Comparison of ENCODE assay signal across 13 cellular contexts in the genomic region with DNA sequence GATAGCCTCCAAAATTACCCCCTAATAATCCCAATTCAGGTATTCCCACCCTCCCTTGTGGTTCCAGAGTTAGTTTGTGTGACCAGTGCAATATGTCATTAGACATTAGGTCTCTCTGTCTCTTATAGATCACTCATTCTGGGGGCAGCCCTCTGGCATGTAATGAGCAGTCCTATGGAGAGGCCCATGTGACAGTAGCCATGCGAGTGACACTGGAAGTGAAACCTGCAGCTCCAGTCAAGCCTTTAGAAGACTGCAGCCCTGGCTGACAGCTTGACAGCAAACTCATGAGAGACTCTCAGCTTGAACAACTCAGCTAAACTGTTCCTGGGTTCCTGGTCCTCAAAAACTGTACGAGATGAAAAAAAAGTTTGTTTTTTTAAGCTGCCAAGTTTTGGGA. TPM values are rescaled to one million over a fixed set of nuclear protein-coding genes. Genes with fewer than 3 reads are reported as not detected.
A peak's percentile ranks its signal among the peaks of the same experiment; 100 is the strongest.
DNase-seq lines count a peak whose midpoint lies in the region; ATAC-seq and TF ChIP-seq lines count a peak whose summit lies in the region.
"Had no signal": no experiment of that assay in that cellular context is flagged by ENCODE, and none has a peak within 500 bp of the region (broad histone marks: within the 10 kb centered on the region; RNA-seq: fewer than 3 reads in every experiment).

No MANE protein-coding gene starts in this region.

- H3K27me3 Mint-ChIP-seq in memory B cell: peaks cover 12% of the 10 kb centered on the region

- H3K36me3 ChIP-seq in stomach: no peaks in the 10 kb centered on the region

- no peaks in the 10 kb centered on the region for H3K36me3 Mint-ChIP-seq in memory B cell
- H3K36me3 Mint-ChIP-seq: CD4-positive, CD25-positive, alpha-beta regulatory T cell had no signal

- H3K9me3 Mint-ChIP-seq in memory B cell: no peaks in the 10 kb centered on the region

- no peak for TF ChIP-seq EP300 in stomach (IDR thresholded peaks at IDR 0.05)

- H3K4me3 Mint-ChIP-seq in memory B cell: no peak overlapping the region
- H3K4me3 Mint-ChIP-seq: CD4-positive, CD25-positive, alpha-beta regulatory T cell had no signal

- no peaks in the 10 kb centered on the region for H3K4me1 ChIP-seq in stomach

- H3K4me1 Mint-ChIP-seq in memory B cell: peaks cover 3% of the 10 kb centered on the region
- H3K4me1 Mint-ChIP-seq: CD4-positive, CD25-positive, alpha-beta regulatory T cell had no signal

- TF ChIP-seq POLR2A in stomach (IDR thresholded peaks at IDR 0.05): no peak

- H3K27me3 ChIP-seq in stomach: no peaks in the 10 kb centered on the region
- H3K27me3 ChIP-seq: hepatocyte had no signal

- 27 to 44% (median 36%) methylated on average over 2 of the region's 2 CpGs for WGBS in stomach, 5 donors

- H3K9me3 ChIP-seq in stomach: no peaks in the 10 kb centered on the region

- DNase-seq in memory B cell (ENCODE audit: low spot score in 2 of 2): no peak
- no peak for DNase-seq in stomach
- no peak for DNase-seq in cerebellum (ENCODE audit: low spot score)
- DNase-seq in germinal center (ENCODE audit: low spot score): no peak
- no peak for DNase-seq in hippocampal formation (lab: John Stamatoyannopoulos, UW)
- DNase-seq: CD4-positive, CD25-positive, alpha-beta regulatory T cell; effector memory CD4-positive, alpha-beta T cell; NCI-H1930; SHP77 had no signal

- TF ChIP-seq CTCF in stomach (IDR thresholded peaks at IDR 0.05): no peak

- no peak overlapping the region for H3K27ac Mint-ChIP-seq in memory B cell
- H3K27ac Mint-ChIP-seq: CD4-positive, CD25-positive, alpha-beta regulatory T cell had no signal

- intact Hi-C loops in stomach (cut with DNase I; ENCODE audit: low total_unique reads): no loop called here

- H3K4me3 ChIP-seq in stomach: no peak overlapping the region
- H3K4me3 ChIP-seq: hepatocyte had no signal

- ATAC-seq in GM18520 (IDR thresholded peaks at IDR 0.05; ENCODE audit: unreplicated experiment) (peak; percentile 83), GM21576 (IDR thresholded peaks at IDR 0.05; ENCODE audit: unreplicated experiment) (peak; percentile 87), HG03159 (IDR thresholded peaks at IDR 0.05; ENCODE audit: unreplicated experiment) (peak; percentile 86), memory B cell (ENCODE audit: low read depth) (peak; percentile 78)

- no peak overlapping the region for H3K27ac ChIP-seq in stomach

RNA-seq across cellular contexts. Expression of gene HSPB3, which starts 54.0 kb away (rescaled TPM):
- total RNA-seq in stomach: 1 to 10 TPM in 1 of 5 donors, not detected in 4; 9.4 TPM
- polyA plus RNA-seq in stomach: 1 to 10 TPM in 1 of 3 donors, not detected in 2; 1.2 TPM
- total RNA-seq in cerebellum: not detected
- total RNA-seq: CD4-positive, CD25-positive, alpha-beta regulatory T cell had no signal
- polyA plus RNA-seq: CD4-positive, CD25-positive, alpha-beta regulatory T cell had no signal
